Comparison of ENCODE assay signal across 18 cellular contexts in the genomic region with DNA sequence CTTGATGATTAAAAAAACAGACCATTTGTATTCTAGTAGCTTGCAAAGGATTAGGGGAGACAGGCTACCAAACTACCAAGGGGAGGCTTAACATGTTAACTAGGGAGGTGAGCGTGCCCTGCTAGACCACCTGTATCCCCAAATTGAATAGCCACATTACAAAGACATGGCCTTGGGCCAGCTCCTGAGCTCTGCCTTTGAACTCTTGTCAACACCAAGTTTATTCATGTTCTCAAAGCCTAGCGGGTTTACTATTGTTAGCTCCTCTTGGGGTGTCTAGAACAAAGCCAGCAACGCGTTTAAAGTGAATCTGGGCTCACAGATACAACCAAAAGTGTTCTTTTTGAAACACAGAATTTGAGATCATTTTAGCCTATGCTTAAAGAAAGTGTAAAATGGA. TPM values are rescaled to one million over a fixed set of nuclear protein-coding genes. Genes with fewer than 3 reads are reported as not detected.
DNase-seq lines count a peak whose midpoint lies in the region; ATAC-seq and TF ChIP-seq lines count a peak whose summit lies in the region.
"Had no signal": no experiment of that assay in that cellular context is flagged by ENCODE, and none has a peak within 500 bp of the region (broad histone marks: within the 10 kb centered on the region; RNA-seq: fewer than 3 reads in every experiment).

No MANE protein-coding gene starts in this region.

- H3K36me3 ChIP-seq in GM23338 (ENCODE audit: insufficient read depth) (no peaks in the 10 kb centered on the region), psoas muscle (ENCODE audit: insufficient read depth in 1 of 2, low read depth in 1 of 2) (peaks cover 0 to 42% of the 10 kb centered on the region in 2 donors)
- H3K36me3 ChIP-seq: thoracic aorta had no signal

- CTCF ChIA-PET in activated CD8-positive, alpha-beta T cell treated with anti-CD3 and anti-CD28 coated beads for 36 hours (lab: Charles Lee) = interaction anchor here (0.9 to 10.1 kb wide), 7 partner anchors 13 to 103 kb away, joined by 3 to 103 read pairs (median 4); no protein-coding TSS in a partner anchor

- no peaks in the 10 kb centered on the region; the same call in 2 of the 3 replicates for H3K9me3 Mint-ChIP-seq in GM23338
- no peaks in the 10 kb centered on the region for H3K9me3 Mint-ChIP-seq in activated CD8-positive, alpha-beta T cell treated with anti-CD3 and anti-CD28 coated beads for 36 hours
- H3K9me3 Mint-ChIP-seq: activated CD4-positive, alpha-beta memory T cell treated with anti-CD3 and anti-CD28 coated beads for 36 hours had no signal

- 57 to 65% (median 62%) methylated on average over 4 of the region's 4 CpGs for WGBS in psoas muscle, 3 donors

- no peaks in the 10 kb centered on the region for H4K20me1 ChIP-seq in GM23338 (replicated peaks; ENCODE audit: insufficient read depth)

- H3K4me3 Mint-ChIP-seq in GM23338 = peak overlapping the region; percentile 47; the same call in 2 of the 3 replicates
- H3K4me3 Mint-ChIP-seq in activated CD8-positive, alpha-beta T cell treated with anti-CD3 and anti-CD28 coated beads for 36 hours = no peak overlapping the region
- H3K4me3 Mint-ChIP-seq: activated CD4-positive, alpha-beta memory T cell treated with anti-CD3 and anti-CD28 coated beads for 36 hours had no signal

- no peak for TF ChIP-seq CTCF in GM23338 (conservative IDR thresholded peaks at IDR 0.05; ENCODE audit: low read depth in 2 of 2)
- no peak for TF ChIP-seq CTCF in psoas muscle (IDR thresholded peaks at IDR 0.05)
- TF ChIP-seq CTCF in activated CD8-positive, alpha-beta T cell treated with anti-CD3 and anti-CD28 coated beads for 36 hours (IDR thresholded peaks at IDR 0.05) = no peak

- peaks cover 54% of the 10 kb centered on the region for H3K4me1 Mint-ChIP-seq in GM23338
- H3K4me1 Mint-ChIP-seq in activated CD8-positive, alpha-beta T cell treated with anti-CD3 and anti-CD28 coated beads for 36 hours (ENCODE audit: low read depth) = peaks cover 2% of the 10 kb centered on the region

- H3K4me3 ChIP-seq in GM23338 = peak overlapping the region; percentile 17
- no peak overlapping the region for H3K4me3 ChIP-seq in psoas muscle
- H3K4me3 ChIP-seq: lung, spleen, thoracic aorta had no signal

- H3K27me3 ChIP-seq in GM23338 (ENCODE audit: insufficient read depth) (peaks cover 63% of the 10 kb centered on the region), psoas muscle (ENCODE audit: insufficient read depth in 3 of 3, low read length in 2 of 3) (no peaks in the 10 kb centered on the region)
- H3K27me3 ChIP-seq: spleen had no signal

- H3K27me3 Mint-ChIP-seq in GM23338 (ENCODE audit: insufficient read depth, low read depth, poor library complexity) = peaks cover 69% of the 10 kb centered on the region
- H3K27me3 Mint-ChIP-seq in activated CD8-positive, alpha-beta T cell treated with anti-CD3 and anti-CD28 coated beads for 36 hours = no peaks in the 10 kb centered on the region
- H3K27me3 Mint-ChIP-seq: activated CD4-positive, alpha-beta memory T cell treated with anti-CD3 and anti-CD28 coated beads for 36 hours had no signal

- H3K4me2 ChIP-seq in GM23338 = peak overlapping the region; percentile 45

- POLR2A ChIA-PET in activated CD8-positive, alpha-beta T cell treated with anti-CD3 and anti-CD28 coated beads for 36 hours (lab: Charles Lee) = no interaction called here

- peak overlapping the region; percentile 48; the same call in 1 of the 2 replicates for H3K27ac Mint-ChIP-seq in GM23338
- H3K27ac Mint-ChIP-seq in activated CD8-positive, alpha-beta T cell treated with anti-CD3 and anti-CD28 coated beads for 36 hours = no peak overlapping the region
- H3K27ac Mint-ChIP-seq: activated CD4-positive, alpha-beta memory T cell treated with anti-CD3 and anti-CD28 coated beads for 36 hours had no signal

- H3F3A ChIP-seq in GM23338 (replicated peaks; ENCODE audit: low read depth) = no peaks in the 10 kb centered on the region

- peaks cover 3% of the 10 kb centered on the region; the same call in 1 of the 3 replicates for H3K36me3 Mint-ChIP-seq in GM23338 (ENCODE audit: low read depth)
- peaks cover 21% of the 10 kb centered on the region for H3K36me3 Mint-ChIP-seq in activated CD8-positive, alpha-beta T cell treated with anti-CD3 and anti-CD28 coated beads for 36 hours (ENCODE audit: low read depth)

- H3K9me2 ChIP-seq in GM23338 (ENCODE audit: insufficient read depth) = no peaks in the 10 kb centered on the region

- ATAC-seq in GM23338 = peak; percentile 85
- peak in 3 of 4 donors; percentile 25 to 53 (median 26) for ATAC-seq in psoas muscle
- ATAC-seq in HG03521 (IDR thresholded peaks at IDR 0.05; ENCODE audit: unreplicated experiment) = no peak
- no peak for ATAC-seq in activated CD8-positive, alpha-beta T cell treated with anti-CD3 and anti-CD28 coated beads for 36 hours

- no peak overlapping the region for H2AFZ ChIP-seq in GM23338

- H3K9me3 ChIP-seq in psoas muscle = no peaks in the 10 kb centered on the region
- H3K9me3 ChIP-seq: Caco-2, spleen, thoracic aorta had no signal

- H3K79me2 ChIP-seq in GM23338 (replicated peaks; ENCODE audit: insufficient read depth) = no peaks in the 10 kb centered on the region

- intact Hi-C loops in psoas muscle (cut with DNase I) = loop anchor here (5.0 kb wide), 1 partner anchor 35 kb away; a partner anchor contains a TSS
- intact Hi-C loops in activated CD8-positive, alpha-beta T cell treated with anti-CD3 and anti-CD28 coated beads for 36 hours (cut with micrococcal nuclease) = no loop called here

- H3K4me1 ChIP-seq in GM23338 (ENCODE audit: insufficient read depth) (peaks cover 25% of the 10 kb centered on the region), psoas muscle (peaks cover 27% of the 10 kb centered on the region)

- H3K27ac ChIP-seq in GM23338 (ENCODE audit: low read depth) (peak overlapping the region; percentile 41; the same call in 1 of the 2 replicates), psoas muscle (peak overlapping the region; percentile 65)
- H3K27ac ChIP-seq: thoracic aorta had no signal

- DNase-seq in GM23338 (ENCODE audit: low spot score) = peak; percentile 93
- peak; percentile 59 for DNase-seq in NCI-H69 (lab: John Stamatoyannopoulos, UW)
- DNase-seq in iPS DF 19.7 (ENCODE audit: low read depth, low spot score) = peak; percentile 89
- no peak for DNase-seq in psoas muscle
- no peak for DNase-seq in activated CD8-positive, alpha-beta T cell treated with anti-CD3 and anti-CD28 coated beads for 36 hours
- DNase-seq in RKO (ENCODE audit: low spot score) = no peak
- DNase-seq: activated CD4-positive, alpha-beta memory T cell treated with anti-CD3 and anti-CD28 coated beads for 36 hours; activated gamma-delta T cell; Caco-2; glutamatergic neuron; GOT3; NCI-H524 treated with DMSO at 0.1 percent for 48 hours; spleen; stimulated activated CD4-positive, alpha-beta T cell treated with anti-CD3 and anti-CD28 coated beads, Interleukin-4, amount 100 ng/mL, for 1 hour; stimulated activated naive CD4-positive, alpha-beta T cell had no signal

TF ChIP-seq in GM23338, 12 proteins besides CTCF, POLR2A, EP300 and RAD21 (continues in another document):
- TF ChIP-seq CREB1 (CRISPR knock-in tag; IDR thresholded peaks at IDR 0.05; ENCODE audit: low read depth) (peak; percentile 44; the same call in 1 of the 2 replicates), POLR2AphosphoS5 (IDR thresholded peaks at IDR 0.05; ENCODE audit: low read depth) (no peak), ZNF331 (CRISPR knock-in tag; IDR thresholded peaks at IDR 0.05; ENCODE audit: low read depth) (no peak), NANOG (IDR thresholded peaks at IDR 0.05; ENCODE audit: borderline replicate concordance) (peak; percentile 62; the same call in 1 of the 2 replicates), STAT1 (IDR thresholded peaks at IDR 0.05; ENCODE audit: unreplicated experiment) (no peak), EZH2 (IDR thresholded peaks at IDR 0.05; ENCODE audit: low read depth, unreplicated experiment) (no peak), ZNF114 (CRISPR knock-in tag; IDR thresholded peaks at IDR 0.05) (no peak), JUNB (IDR thresholded peaks at IDR 0.05; ENCODE audit: unreplicated experiment) (no peak), EZH2phosphoT487 (IDR thresholded peaks at IDR 0.05; ENCODE audit: unreplicated experiment) (no peak)
- TF ChIP-seq, protein P1, sequence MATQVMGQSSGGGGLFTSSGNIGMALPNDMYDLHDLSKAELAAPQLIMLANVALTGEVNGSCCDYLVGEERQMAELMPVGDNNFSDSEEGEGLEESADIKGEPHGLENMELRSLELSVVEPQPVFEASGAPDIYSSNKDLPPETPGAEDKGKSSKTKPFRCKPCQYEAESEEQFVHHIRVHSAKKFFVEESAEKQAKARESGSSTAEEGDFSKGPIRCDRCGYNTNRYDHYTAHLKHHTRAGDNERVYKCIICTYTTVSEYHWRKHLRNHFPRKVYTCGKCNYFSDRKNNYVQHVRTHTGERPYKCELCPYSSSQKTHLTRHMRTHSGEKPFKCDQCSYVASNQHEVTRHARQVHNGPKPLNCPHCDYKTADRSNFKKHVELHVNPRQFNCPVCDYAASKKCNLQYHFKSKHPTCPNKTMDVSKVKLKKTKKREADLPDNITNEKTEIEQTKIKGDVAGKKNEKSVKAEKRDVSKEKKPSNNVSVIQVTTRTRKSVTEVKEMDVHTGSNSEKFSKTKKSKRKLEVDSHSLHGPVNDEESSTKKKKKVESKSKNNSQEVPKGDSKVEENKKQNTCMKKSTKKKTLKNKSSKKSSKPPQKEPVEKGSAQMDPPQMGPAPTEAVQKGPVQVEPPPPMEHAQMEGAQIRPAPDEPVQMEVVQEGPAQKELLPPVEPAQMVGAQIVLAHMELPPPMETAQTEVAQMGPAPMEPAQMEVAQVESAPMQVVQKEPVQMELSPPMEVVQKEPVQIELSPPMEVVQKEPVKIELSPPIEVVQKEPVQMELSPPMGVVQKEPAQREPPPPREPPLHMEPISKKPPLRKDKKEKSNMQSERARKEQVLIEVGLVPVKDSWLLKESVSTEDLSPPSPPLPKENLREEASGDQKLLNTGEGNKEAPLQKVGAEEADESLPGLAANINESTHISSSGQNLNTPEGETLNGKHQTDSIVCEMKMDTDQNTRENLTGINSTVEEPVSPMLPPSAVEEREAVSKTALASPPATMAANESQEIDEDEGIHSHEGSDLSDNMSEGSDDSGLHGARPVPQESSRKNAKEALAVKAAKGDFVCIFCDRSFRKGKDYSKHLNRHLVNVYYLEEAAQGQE (IDR thresholded peaks at IDR 0.05; ENCODE audit: unreplicated experiment) = no peak

RNA-seq across cellular contexts. Expression of a gene that starts 36.3 kb away (rescaled TPM):
- 2.3 and 3.6 TPM in 2 replicates for total RNA-seq in GM23338 (2014; rRNA removed; shearing (Covaris generic))
- polyA plus RNA-seq in GM23338 (2016; fragmentation: Nextera tagmentation; extraction: Ambion mirVana) (5.8 and 5.9 TPM in 2 replicates), psoas muscle (10 to 100 TPM; 15.6 to 67.1 (median 43.5) TPM)
- 10 to 100 TPM; 37.1 to 75.3 (median 54.3) TPM for total RNA-seq in psoas muscle
- 10 to 100 TPM; 37.4 to 40.6 TPM for total RNA-seq in activated CD8-positive, alpha-beta T cell treated with anti-CD3 and anti-CD28 coated beads for 36 hours

Comparison
In these comparisons a context has a peak if more than half of its experiments do, and no peak if none do; other contexts are left out.
1. ATAC-seq: peak in GM23338 (single experiment) and psoas muscle (3 of 4); none in HG03521 (single experiment) and activated CD8-positive, alpha-beta T cell treated with anti-CD3 and anti-CD28 coated beads for 36 hours (single experiment).
2. DNase-seq: peak in GM23338 (single experiment), NCI-H69 (single experiment) and iPS DF 19.7 (single experiment); none in psoas muscle (0 of 2), activated CD8-positive, alpha-beta T cell treated with anti-CD3 and anti-CD28 coated beads for 36 hours (single experiment) and RKO (single experiment).